12 cellular contexts compared by ENCODE assay signal in genomic region chr3:112002458-112002971, GRCh38. TPM values are rescaled to one million over a fixed set of nuclear protein-coding genes. Genes with fewer than 3 reads are reported as not detected.
DNase-seq lines count a peak whose midpoint lies in the region; ATAC-seq and TF ChIP-seq lines count a peak whose summit lies in the region.
"Had no signal": no experiment of that assay in that cellular context is flagged by ENCODE, and none has a peak within 500 bp of the region (broad histone marks: within the 10 kb centered on the region; RNA-seq: fewer than 3 reads in every experiment).

No MANE protein-coding gene starts in this region.

- peak; percentile 43; the same call in 1 of the 2 replicates for ATAC-seq in HCT116
- ATAC-seq in effector memory CD8-positive, alpha-beta T cell (replicated peaks) = peak; percentile 31

- H3K36me3 ChIP-seq in HCT116 (ENCODE audit: control insufficient read depth in 1 of 2, insufficient read depth in 2 of 2, low read length in 2 of 2) (no peaks in the 10 kb centered on the region), left ventricle myocardium inferior (no peaks in the 10 kb centered on the region)

- RAD21 ChIA-PET in HCT116 (lab: Charles Lee; ENCODE audit: low non-redundant PET in 1 of 2, low total read pairs in 2 of 2, uncharacterized antibody in 2 of 2, unreplicated experiment in 2 of 2) = no interaction called here

- CTCF ChIA-PET in HCT116 (lab: Charles Lee) = interaction anchor here (1.1 to 3.9 kb wide), 3 partner anchors 11 to 16 kb away, joined by 3 to 46 read pairs (median 7); no protein-coding TSS in a partner anchor

- no TSS peak for BruUV-seq in HCT116 (replicated peaks; lab: Mats Ljungman, UMichigan)

- intact Hi-C loops in HCT116 (cut with micrococcal nuclease) = no loop called here
- intact Hi-C loops in left ventricle myocardium inferior (cut with micrococcal nuclease) = no loop called here
- intact Hi-C loops in cardiac septum (cut with DNase I) = no loop called here

- peaks cover 3% of the 10 kb centered on the region for H3K36me3 Mint-ChIP-seq in effector memory CD8-positive, alpha-beta T cell (ENCODE audit: insufficient read depth)
- H3K36me3 Mint-ChIP-seq: memory B cell had no signal

- H3K4me3 Mint-ChIP-seq in effector memory CD8-positive, alpha-beta T cell = peak overlapping the region in 1 of 2 donors; percentile 7
- H3K4me3 Mint-ChIP-seq: memory B cell had no signal

- no peaks in the 10 kb centered on the region for H4K20me1 ChIP-seq in HCT116 (ENCODE audit: insufficient read depth)

- TF ChIP-seq CTCF in HCT116 (IDR thresholded peaks at IDR 0.05 in 2 of 3, conservative IDR thresholded peaks at IDR 0.05 in 1 of 3; ENCODE audit: borderline replicate concordance in 1 of 3, insufficient read depth in 1 of 3, low read depth in 2 of 3, low read length in 2 of 3) = no peak
- no peak for TF ChIP-seq CTCF in left ventricle myocardium inferior (IDR thresholded peaks at IDR 0.05; ENCODE audit: borderline replicate concordance)

- no peaks in the 10 kb centered on the region for H3K9me3 Mint-ChIP-seq in effector memory CD8-positive, alpha-beta T cell
- H3K9me3 Mint-ChIP-seq: H9, memory B cell had no signal

- H3K4me3 ChIP-seq in HCT116 (replicated peaks in 1 of 2; ENCODE audit: low read depth in 1 of 2, low read length in 2 of 2) = peak overlapping the region in 1 of 2 experiments; percentile 5; a peak in 1 of 4 replicates
- no peak overlapping the region for H3K4me3 ChIP-seq in left ventricle myocardium inferior

- no peak overlapping the region for H2AFZ ChIP-seq in HCT116 (ENCODE audit: low read depth, low read length, poor library complexity, severe bottlenecking)

- POLR2A ChIA-PET in HCT116 (lab: Charles Lee) = interaction anchor here (1.5 to 3.9 kb wide), 3 partner anchors 7 to 98 kb away, joined by 4 to 19 read pairs (median 6); partner anchors contain the start of gene ABHD10

- DNase-seq in HCT116 (ENCODE audit: low read depth, low spot score) (no peak), left ventricle myocardium inferior (no peak), SKM-1 treated with dmso at 0.1 percent for 144 hours (lab: John Stamatoyannopoulos, UW; ENCODE audit: unreplicated experiment) (no peak), cardiac septum (ENCODE audit: low spot score) (no peak), NCI-H1092 treated with DMSO at 0.1 percent for 48 hours (lab: John Stamatoyannopoulos, UW) (no peak)
- peak; percentile 28 to 54 for DNase-seq in activated CD4-positive, alpha-beta T cell treated with anti-CD3 and anti-CD28 coated beads, Interleukin-2, amount 50 U/mL, for 24 hours (ENCODE audit: low read depth in 1 of 2, low spot score in 1 of 2)
- DNase-seq in effector memory CD8-positive, alpha-beta T cell = no peak
- peak; percentile 50 to 63 for DNase-seq in stimulated activated CD4-positive, alpha-beta T cell treated with anti-CD3 and anti-CD28 coated beads, Interleukin-2, amount 100 ng/mL, for 24 hours
- DNase-seq: H9, small intestine had no signal

- H3K4me1 Mint-ChIP-seq in effector memory CD8-positive, alpha-beta T cell (ENCODE audit: low read depth in 2 of 2) = peaks cover 20% of the 10 kb centered on the region in 2 donors

- TF ChIP-seq POLR2A in HCT116 (IDR thresholded peaks at IDR 0.05; ENCODE audit: borderline replicate concordance, extremely low read depth, insufficient read depth, insufficient read length) = no peak

- no peaks in the 10 kb centered on the region for H3K9me2 ChIP-seq in HCT116 (ENCODE audit: insufficient read depth)

- H3K4me1 ChIP-seq in HCT116 (ENCODE audit: control insufficient read depth in 1 of 2, insufficient read depth in 2 of 2, low read length in 2 of 2) (peaks cover 2 to 41% of the 10 kb centered on the region in 2 experiments; a peak in 3 of 4 replicates), left ventricle myocardium inferior (peaks cover 22% of the 10 kb centered on the region)

- H3K27ac Mint-ChIP-seq in effector memory CD8-positive, alpha-beta T cell = peak overlapping the region; percentile 15 to 72
- H3K27ac Mint-ChIP-seq: H9, memory B cell had no signal

- TF ChIP-seq RAD21 in HCT116 (IDR thresholded peaks at IDR 0.05; ENCODE audit: low read depth) = no peak

- peak overlapping the region; percentile 61 for H3K4me2 ChIP-seq in HCT116 (ENCODE audit: low read length)

- no peaks in the 10 kb centered on the region for H3K27me3 Mint-ChIP-seq in effector memory CD8-positive, alpha-beta T cell

- H3K9me3 ChIP-seq in HCT116 (ENCODE audit: control insufficient read depth in 1 of 2, insufficient read depth in 1 of 2, low read depth in 1 of 2, low read length in 2 of 2) = no peaks in the 10 kb centered on the region
- no peaks in the 10 kb centered on the region for H3K9me3 ChIP-seq in left ventricle myocardium inferior (replicated peaks)

- no peaks in the 10 kb centered on the region for H3K27me3 ChIP-seq in HCT116 (ENCODE audit: insufficient read depth, low read length)
- H3K27me3 ChIP-seq in left ventricle myocardium inferior (ENCODE audit: low read depth) = peaks cover 19% of the 10 kb centered on the region

- no peak overlapping the region for H3K9ac ChIP-seq in HCT116 (ENCODE audit: low read length)

- H3K79me2 ChIP-seq in HCT116 (ENCODE audit: insufficient read depth, low read length) = no peaks in the 10 kb centered on the region

- H3K27ac ChIP-seq in HCT116 (ENCODE audit: low read depth, low read length) (no peak overlapping the region), left ventricle myocardium inferior (replicated peaks) (no peak overlapping the region)

TF ChIP-seq in HCT116, 20 proteins besides CTCF, POLR2A, EP300 and RAD21 (continues in another document):
- no peak for TF ChIP-seq ZNF274 (IDR thresholded peaks at IDR 0.05; ENCODE audit: low read depth, low read length)
- TF ChIP-seq SIN3A (IDR thresholded peaks at IDR 0.05; ENCODE audit: low read depth) = no peak
- TF ChIP-seq ZFX (IDR thresholded peaks at IDR 0.05) = no peak
- TF ChIP-seq ZBTB33 (IDR thresholded peaks at IDR 0.05; ENCODE audit: extremely low read depth, insufficient replicate concordance, low read length) = no peak
- no peak for TF ChIP-seq CEBPB (IDR thresholded peaks at IDR 0.05; ENCODE audit: low read depth)
- no peak for TF ChIP-seq POLR2AphosphoS5 (IDR thresholded peaks at IDR 0.05; ENCODE audit: low read depth, low read length)
- TF ChIP-seq JUND (IDR thresholded peaks at IDR 0.05) = peak; percentile 73
- TF ChIP-seq ELF1 (IDR thresholded peaks at IDR 0.05; ENCODE audit: borderline replicate concordance, low read depth) = no peak
- no peak for TF ChIP-seq ATF3 (IDR thresholded peaks at IDR 0.05)
- TF ChIP-seq REST (IDR thresholded peaks at IDR 0.05; ENCODE audit: low read depth) = no peak
- TF ChIP-seq FOSL1 (IDR thresholded peaks at IDR 0.05; ENCODE audit: low read depth) = peak; percentile 87
- peak; percentile 75 for TF ChIP-seq SP1 (IDR thresholded peaks at IDR 0.05; ENCODE audit: low read depth)
- peak; percentile 14 for TF ChIP-seq YY1 (IDR thresholded peaks at IDR 0.05; ENCODE audit: extremely low read depth, insufficient replicate concordance, low read depth, low read length)

RNA-seq across cellular contexts. Expression of gene TAGLN3, which starts 3.8 kb away (rescaled TPM):
- total RNA-seq in HCT116 (2021; ENCODE audit: unreplicated experiment) (0.64 TPM), left ventricle myocardium inferior (0.74 TPM), cardiac septum (0.46 TPM)
- polyA plus RNA-seq in HCT116 (2012) = 0.35 and 0.47 TPM in 2 replicates

RNA-seq across cellular contexts. Expression of gene ABHD10, which starts 23.7 kb away (rescaled TPM):
- 295 TPM for total RNA-seq in HCT116 (2021; ENCODE audit: unreplicated experiment)
- 142 and 150 TPM in 2 replicates for polyA plus RNA-seq in HCT116 (2012)
- 62.7 TPM for total RNA-seq in left ventricle myocardium inferior
- total RNA-seq in cardiac septum = 34.6 TPM

RNA-seq across cellular contexts. Expression of gene TMPRSS7, which starts 32.0 kb away (rescaled TPM):
- total RNA-seq in HCT116 (2021; ENCODE audit: unreplicated experiment) (not detected), left ventricle myocardium inferior (not detected), cardiac septum (not detected)
- 0.04 TPM in 1 of 2 replicates, not detected in the other for polyA plus RNA-seq in HCT116 (2012)
- total RNA-seq: H9; T-helper 1 cell treated with Interleukin-12 subunit alpha and Interleukin-12 subunit beta and Interleukin-4 antibody, amounts not matched to agents 30 ng/mL and 1 ng/mL, for 36 hours had no signal

Comparison
In these comparisons a context has a peak if more than half of its experiments do, and no peak if none do; other contexts are left out.
1. DNase-seq: peak in activated CD4-positive, alpha-beta T cell treated with anti-CD3 and anti-CD28 coated beads, Interleukin-2, amount 50 U/mL, for 24 hours (2 of 2) and stimulated activated CD4-positive, alpha-beta T cell treated with anti-CD3 and anti-CD28 coated beads, Interleukin-2, amount 100 ng/mL, for 24 hours (2 of 2); none in HCT116 (single experiment), effector memory CD8-positive, alpha-beta T cell (0 of 3), left ventricle myocardium inferior (single experiment), SKM-1 treated with dmso at 0.1 percent for 144 hours (single experiment), cardiac septum (single experiment) and NCI-H1092 treated with DMSO at 0.1 percent for 48 hours (single experiment).